ENCODE assay signal across 1 cellular context in the genomic region with DNA sequence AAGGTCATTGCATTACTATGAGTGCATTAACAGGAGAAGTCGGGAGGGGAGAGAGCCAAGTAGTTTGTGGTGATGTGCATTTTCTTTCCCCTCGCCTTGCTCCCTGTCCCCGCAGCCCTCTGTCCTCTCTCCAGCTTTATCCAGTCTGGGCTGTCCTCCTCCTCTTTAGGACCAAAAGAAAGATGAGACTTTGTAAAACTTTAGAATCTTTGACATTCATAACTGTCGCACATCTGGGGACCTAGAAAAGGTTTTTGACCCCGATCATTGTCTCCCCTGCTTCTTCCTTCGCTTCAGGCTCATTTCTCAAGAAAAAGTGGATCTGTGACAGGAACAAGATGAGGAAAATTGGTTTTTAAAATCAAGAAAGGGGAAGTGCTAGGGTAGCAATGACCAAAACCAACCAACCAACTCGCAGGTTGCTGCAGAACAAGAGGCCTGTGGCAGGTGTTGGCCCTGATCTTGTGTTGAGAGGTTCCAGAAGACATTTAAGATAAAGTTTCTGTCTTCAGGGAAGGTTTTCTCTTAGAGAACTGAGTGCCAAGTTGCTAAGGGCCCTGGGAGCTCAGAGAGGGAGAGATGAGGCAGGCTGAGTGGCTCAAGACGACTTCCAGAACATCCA.
TF ChIP-seq lines count a peak whose summit lies in the region.

No MANE protein-coding gene starts in this region.

TF ChIP-seq in GM23338, 12 proteins besides CTCF, POLR2A, EP300 and RAD21:
- no peak for TF ChIP-seq JUNB (IDR thresholded peaks at IDR 0.05; ENCODE audit: unreplicated experiment)
- TF ChIP-seq, protein P1, sequence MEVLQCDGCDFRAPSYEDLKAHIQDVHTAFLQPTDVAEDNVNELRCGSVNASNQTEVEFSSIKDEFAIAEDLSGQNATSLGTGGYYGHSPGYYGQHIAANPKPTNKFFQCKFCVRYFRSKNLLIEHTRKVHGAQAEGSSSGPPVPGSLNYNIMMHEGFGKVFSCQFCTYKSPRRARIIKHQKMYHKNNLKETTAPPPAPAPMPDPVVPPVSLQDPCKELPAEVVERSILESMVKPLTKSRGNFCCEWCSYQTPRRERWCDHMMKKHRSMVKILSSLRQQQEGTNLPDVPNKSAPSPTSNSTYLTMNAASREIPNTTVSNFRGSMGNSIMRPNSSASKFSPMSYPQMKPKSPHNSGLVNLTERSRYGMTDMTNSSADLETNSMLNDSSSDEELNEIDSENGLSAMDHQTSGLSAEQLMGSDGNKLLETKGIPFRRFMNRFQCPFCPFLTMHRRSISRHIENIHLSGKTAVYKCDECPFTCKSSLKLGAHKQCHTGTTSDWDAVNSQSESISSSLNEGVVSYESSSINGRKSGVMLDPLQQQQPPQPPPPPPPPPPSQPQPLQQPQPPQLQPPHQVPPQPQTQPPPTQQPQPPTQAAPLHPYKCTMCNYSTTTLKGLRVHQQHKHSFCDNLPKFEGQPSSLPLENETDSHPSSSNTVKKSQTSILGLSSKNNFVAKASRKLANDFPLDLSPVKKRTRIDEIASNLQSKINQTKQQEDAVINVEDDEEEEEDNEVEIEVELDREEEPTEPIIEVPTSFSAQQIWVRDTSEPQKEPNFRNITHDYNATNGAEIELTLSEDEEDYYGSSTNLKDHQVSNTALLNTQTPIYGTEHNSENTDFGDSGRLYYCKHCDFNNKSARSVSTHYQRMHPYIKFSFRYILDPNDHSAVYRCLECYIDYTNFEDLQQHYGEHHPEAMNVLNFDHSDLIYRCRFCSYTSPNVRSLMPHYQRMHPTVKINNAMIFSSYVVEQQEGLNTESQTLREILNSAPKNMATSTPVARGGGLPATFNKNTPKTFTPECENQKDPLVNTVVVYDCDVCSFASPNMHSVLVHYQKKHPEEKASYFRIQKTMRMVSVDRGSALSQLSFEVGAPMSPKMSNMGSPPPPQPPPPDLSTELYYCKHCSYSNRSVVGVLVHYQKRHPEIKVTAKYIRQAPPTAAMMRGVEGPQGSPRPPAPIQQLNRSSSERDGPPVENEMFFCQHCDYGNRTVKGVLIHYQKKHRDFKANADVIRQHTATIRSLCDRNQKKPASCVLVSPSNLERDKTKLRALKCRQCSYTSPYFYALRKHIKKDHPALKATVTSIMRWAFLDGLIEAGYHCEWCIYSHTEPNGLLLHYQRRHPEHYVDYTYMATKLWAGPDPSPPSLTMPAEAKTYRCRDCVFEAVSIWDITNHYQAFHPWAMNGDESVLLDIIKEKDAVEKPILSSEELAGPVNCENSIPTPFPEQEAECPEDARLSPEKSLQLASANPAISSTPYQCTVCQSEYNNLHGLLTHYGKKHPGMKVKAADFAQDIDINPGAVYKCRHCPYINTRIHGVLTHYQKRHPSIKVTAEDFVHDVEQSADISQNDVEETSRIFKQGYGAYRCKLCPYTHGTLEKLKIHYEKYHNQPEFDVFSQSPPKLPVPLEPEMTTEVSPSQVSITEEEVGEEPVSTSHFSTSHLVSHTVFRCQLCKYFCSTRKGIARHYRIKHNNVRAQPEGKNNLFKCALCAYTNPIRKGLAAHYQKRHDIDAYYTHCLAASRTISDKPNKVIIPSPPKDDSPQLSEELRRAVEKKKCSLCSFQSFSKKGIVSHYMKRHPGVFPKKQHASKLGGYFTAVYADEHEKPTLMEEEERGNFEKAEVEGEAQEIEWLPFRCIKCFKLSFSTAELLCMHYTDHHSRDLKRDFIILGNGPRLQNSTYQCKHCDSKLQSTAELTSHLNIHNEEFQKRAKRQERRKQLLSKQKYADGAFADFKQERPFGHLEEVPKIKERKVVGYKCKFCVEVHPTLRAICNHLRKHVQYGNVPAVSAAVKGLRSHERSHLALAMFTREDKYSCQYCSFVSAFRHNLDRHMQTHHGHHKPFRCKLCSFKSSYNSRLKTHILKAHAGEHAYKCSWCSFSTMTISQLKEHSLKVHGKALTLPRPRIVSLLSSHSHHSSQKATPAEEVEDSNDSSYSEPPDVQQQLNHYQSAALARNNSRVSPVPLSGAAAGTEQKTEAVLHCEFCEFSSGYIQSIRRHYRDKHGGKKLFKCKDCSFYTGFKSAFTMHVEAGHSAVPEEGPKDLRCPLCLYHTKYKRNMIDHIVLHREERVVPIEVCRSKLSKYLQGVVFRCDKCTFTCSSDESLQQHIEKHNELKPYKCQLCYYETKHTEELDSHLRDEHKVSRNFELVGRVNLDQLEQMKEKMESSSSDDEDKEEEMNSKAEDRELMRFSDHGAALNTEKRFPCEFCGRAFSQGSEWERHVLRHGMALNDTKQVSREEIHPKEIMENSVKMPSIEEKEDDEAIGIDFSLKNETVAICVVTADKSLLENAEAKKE (CRISPR knock-in tag; IDR thresholded peaks at IDR 0.05): no peak
- no peak for TF ChIP-seq CREB1 (CRISPR knock-in tag; IDR thresholded peaks at IDR 0.05; ENCODE audit: low read depth)
- TF ChIP-seq, protein P2, sequence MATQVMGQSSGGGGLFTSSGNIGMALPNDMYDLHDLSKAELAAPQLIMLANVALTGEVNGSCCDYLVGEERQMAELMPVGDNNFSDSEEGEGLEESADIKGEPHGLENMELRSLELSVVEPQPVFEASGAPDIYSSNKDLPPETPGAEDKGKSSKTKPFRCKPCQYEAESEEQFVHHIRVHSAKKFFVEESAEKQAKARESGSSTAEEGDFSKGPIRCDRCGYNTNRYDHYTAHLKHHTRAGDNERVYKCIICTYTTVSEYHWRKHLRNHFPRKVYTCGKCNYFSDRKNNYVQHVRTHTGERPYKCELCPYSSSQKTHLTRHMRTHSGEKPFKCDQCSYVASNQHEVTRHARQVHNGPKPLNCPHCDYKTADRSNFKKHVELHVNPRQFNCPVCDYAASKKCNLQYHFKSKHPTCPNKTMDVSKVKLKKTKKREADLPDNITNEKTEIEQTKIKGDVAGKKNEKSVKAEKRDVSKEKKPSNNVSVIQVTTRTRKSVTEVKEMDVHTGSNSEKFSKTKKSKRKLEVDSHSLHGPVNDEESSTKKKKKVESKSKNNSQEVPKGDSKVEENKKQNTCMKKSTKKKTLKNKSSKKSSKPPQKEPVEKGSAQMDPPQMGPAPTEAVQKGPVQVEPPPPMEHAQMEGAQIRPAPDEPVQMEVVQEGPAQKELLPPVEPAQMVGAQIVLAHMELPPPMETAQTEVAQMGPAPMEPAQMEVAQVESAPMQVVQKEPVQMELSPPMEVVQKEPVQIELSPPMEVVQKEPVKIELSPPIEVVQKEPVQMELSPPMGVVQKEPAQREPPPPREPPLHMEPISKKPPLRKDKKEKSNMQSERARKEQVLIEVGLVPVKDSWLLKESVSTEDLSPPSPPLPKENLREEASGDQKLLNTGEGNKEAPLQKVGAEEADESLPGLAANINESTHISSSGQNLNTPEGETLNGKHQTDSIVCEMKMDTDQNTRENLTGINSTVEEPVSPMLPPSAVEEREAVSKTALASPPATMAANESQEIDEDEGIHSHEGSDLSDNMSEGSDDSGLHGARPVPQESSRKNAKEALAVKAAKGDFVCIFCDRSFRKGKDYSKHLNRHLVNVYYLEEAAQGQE (IDR thresholded peaks at IDR 0.05; ENCODE audit: unreplicated experiment): no peak
- no peak for TF ChIP-seq EZH2phosphoT487 (IDR thresholded peaks at IDR 0.05; ENCODE audit: unreplicated experiment)
- TF ChIP-seq STAT1 (IDR thresholded peaks at IDR 0.05; ENCODE audit: unreplicated experiment): no peak
- TF ChIP-seq ZNF331 (CRISPR knock-in tag; IDR thresholded peaks at IDR 0.05; ENCODE audit: low read depth): no peak
